In genomic region chr3:31166249-31166885, GRCh38 we compare ENCODE assay signal across 11 cellular contexts.
A peak's percentile ranks its signal among the peaks of the same experiment; 100 is the strongest.
DNase-seq lines count a peak whose midpoint lies in the region; ATAC-seq, FAIRE-seq and TF ChIP-seq lines count a peak whose summit lies in the region.
"Had no signal": no experiment of that assay in that cellular context is flagged by ENCODE, and none has a peak within 500 bp of the region (broad histone marks: within the 10 kb centered on the region; RNA-seq: fewer than 3 reads in every experiment).

No MANE protein-coding gene starts in this region.

- H3K79me1 ChIP-seq in mesendoderm (ENCODE audit: low read length): no peaks in the 10 kb centered on the region

- H3K27ac ChIP-seq in mesendoderm (ENCODE audit: low read depth, low read length): no peak overlapping the region

- DNase-seq in A172 (ENCODE audit: low spot score): peak; percentile 36
- peak; percentile 88 for DNase-seq in HT1080 (ENCODE audit: low read depth)
- DNase-seq in choroid plexus epithelial cell (ENCODE audit: low read depth): peak; percentile 91
- peak; percentile 42 for DNase-seq in mesendoderm
- DNase-seq in activated gamma-delta T cell treated with Interleukin-2 at 50 U/mL for 16 hours: no peak
- no peak for DNase-seq in medulla oblongata (ENCODE audit: extremely low spot score)
- no peak for DNase-seq in GM12892 (ENCODE audit: insufficient read length)
- DNase-seq: C1 segment of cervical spinal cord; foreskin melanocyte; stimulated activated CD4-positive, alpha-beta T cell treated with anti-CD3 and anti-CD28 coated beads, Interleukin-4, amount 100 ng/mL, for 4 hours had no signal

- TF ChIP-seq POLR2A in GM12892 (IDR thresholded peaks at IDR 0.05; ENCODE audit: low read depth, low read length): no peak

- no peak overlapping the region for H2BK15ac ChIP-seq in mesendoderm (replicated peaks; ENCODE audit: low read depth)

- H3K56ac ChIP-seq in mesendoderm (ENCODE audit: low read length): no peak overlapping the region

- H4K8ac ChIP-seq in mesendoderm (ENCODE audit: low read depth, low read length): peak overlapping the region; percentile 13

- peaks cover 6% of the 10 kb centered on the region for H3K4me1 ChIP-seq in mesendoderm (ENCODE audit: control insufficient read depth, low read depth, low read length)

- FAIRE-seq in GM12892 (lab: Jason Lieb, UNC): no peak

- H2AK5ac ChIP-seq in mesendoderm (ENCODE audit: low read length): no peak overlapping the region

- no peaks in the 10 kb centered on the region for H3K27me3 ChIP-seq in mesendoderm (ENCODE audit: insufficient read depth, low read length, poor library complexity)

- no CpG with 5 or more reads among the region's 4 CpGs for WGBS in mesendoderm (ENCODE audit: extremely low coverage, insufficient coverage, low lambda C conversion rate)

- H3K23ac ChIP-seq in mesendoderm (ENCODE audit: low read length): no peak overlapping the region

- TF ChIP-seq CTCF in choroid plexus epithelial cell (conservative IDR thresholded peaks at IDR 0.05; ENCODE audit: low read depth, low read length): no peak

- H2BK120ac ChIP-seq in mesendoderm (ENCODE audit: low read depth, low read length): no peak overlapping the region

- no peak for ATAC-seq in HG02981 (IDR thresholded peaks at IDR 0.05; ENCODE audit: unreplicated experiment)

- no peaks in the 10 kb centered on the region for H3K79me2 ChIP-seq in mesendoderm (ENCODE audit: control insufficient read depth, insufficient read depth, low read length)

- H3K4me3 ChIP-seq in choroid plexus epithelial cell (ENCODE audit: low read depth, low read length) (no peak overlapping the region), mesendoderm (ENCODE audit: low read length) (no peak overlapping the region)

- no peak overlapping the region for H4K5ac ChIP-seq in mesendoderm (ENCODE audit: low read length)

- H3K9ac ChIP-seq in mesendoderm (ENCODE audit: low read length): no peak overlapping the region

- H3K4me2 ChIP-seq in mesendoderm (ENCODE audit: low read length): no peak overlapping the region

- no peak overlapping the region for H2BK5ac ChIP-seq in mesendoderm (ENCODE audit: low read length)

- H3K36me3 ChIP-seq in mesendoderm (ENCODE audit: control insufficient read depth, insufficient read depth, low read length): no peaks in the 10 kb centered on the region

- H3K18ac ChIP-seq in mesendoderm (ENCODE audit: low read length): no peak overlapping the region

- no peak overlapping the region for H3K4ac ChIP-seq in mesendoderm (ENCODE audit: low read depth, low read length)

Comparison
In these comparisons a context has a peak if more than half of its experiments do, and no peak if none do; other contexts are left out.
1. DNase-seq: peak in A172 (single experiment), HT1080 (single experiment), choroid plexus epithelial cell (single experiment) and mesendoderm (single experiment); none in activated gamma-delta T cell treated with Interleukin-2 at 50 U/mL for 16 hours (single experiment), medulla oblongata (single experiment) and GM12892 (single experiment).